ENCODE assay signal across 8 cellular contexts in the genomic region with DNA sequence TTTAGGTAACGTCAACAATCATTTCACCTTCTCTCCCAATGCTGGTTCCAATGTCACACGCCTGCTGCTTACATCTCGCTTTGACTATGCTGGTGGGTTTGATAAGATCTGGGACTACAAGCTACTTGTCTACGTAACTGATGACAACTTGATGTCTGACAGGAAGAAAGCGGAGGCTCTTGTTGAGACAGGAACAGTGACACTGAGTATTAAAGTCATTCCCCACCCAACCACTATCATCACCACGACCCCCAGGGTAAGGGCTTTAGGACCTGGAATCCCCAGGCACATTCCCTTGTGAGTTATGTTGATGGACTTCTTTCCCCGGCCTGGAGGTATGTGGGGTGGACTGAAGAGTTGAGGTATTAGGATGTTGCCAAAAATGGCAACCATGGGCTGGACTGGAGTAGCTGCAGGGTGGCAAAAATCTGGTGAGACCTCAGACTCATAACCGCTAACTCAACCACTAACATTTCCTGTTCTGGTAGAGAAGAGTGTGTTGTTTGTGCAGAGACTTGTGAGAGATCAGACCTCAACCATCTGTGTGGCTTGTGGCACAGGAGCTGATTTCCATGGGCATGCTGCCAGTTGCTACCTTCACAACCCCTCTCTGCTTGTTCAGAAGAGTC. TPM values are rescaled to one million over a fixed set of nuclear protein-coding genes. Genes with fewer than 3 reads are reported as not detected.
A peak's percentile ranks its signal among the peaks of the same experiment; 100 is the strongest.
DNase-seq lines count a peak whose midpoint lies in the region; ATAC-seq and TF ChIP-seq lines count a peak whose summit lies in the region.

No MANE protein-coding gene starts in this region.

- no peaks in the 10 kb centered on the region for H3K9me3 Mint-ChIP-seq in type B pancreatic cell

- peaks cover 4% of the 10 kb centered on the region for H3K27me3 Mint-ChIP-seq in type B pancreatic cell

- H3K9me3 ChIP-seq in BLaER1 (no peaks in the 10 kb centered on the region), osteoblast (ENCODE audit: low read depth, low read length) (no peaks in the 10 kb centered on the region)

- H3K4me1 ChIP-seq in BLaER1 (peaks cover 38% of the 10 kb centered on the region), osteoblast (ENCODE audit: insufficient read depth, low read length) (no peaks in the 10 kb centered on the region)

- H3K4me2 ChIP-seq in BLaER1: peak overlapping the region; percentile 84
- H3K4me2 ChIP-seq in osteoblast (ENCODE audit: insufficient read depth, low read length): no peak overlapping the region

- no peak overlapping the region for H3K4me3 ChIP-seq in BLaER1
- no peak overlapping the region for H3K4me3 ChIP-seq in osteoblast (ENCODE audit: insufficient read depth, low read length)

- no peaks in the 10 kb centered on the region for H3K36me3 Mint-ChIP-seq in type B pancreatic cell

- TF ChIP-seq CTCF in type B pancreatic cell (conservative IDR thresholded peaks at IDR 0.05): no peak
- no peak for TF ChIP-seq CTCF in osteoblast (IDR thresholded peaks at IDR 0.05; ENCODE audit: extremely low read depth, low read depth, low read length)

- H3K9ac ChIP-seq in BLaER1: no peak overlapping the region

- H2AFZ ChIP-seq in osteoblast (ENCODE audit: low read length): no peak overlapping the region

- H3K36me3 ChIP-seq in BLaER1 (no peaks in the 10 kb centered on the region), osteoblast (ENCODE audit: insufficient read depth, low read length) (no peaks in the 10 kb centered on the region)

- no peaks in the 10 kb centered on the region for H3K79me2 ChIP-seq in osteoblast (ENCODE audit: insufficient read depth, low read length)

- DNase-seq in NCI-H526 treated with DMSO at 0.1 percent for 48 hours (lab: John Stamatoyannopoulos, UW) (peak; percentile 76), type B pancreatic cell (ENCODE audit: extremely low spot score, unreplicated experiment) (no peak), osteoblast (ENCODE audit: insufficient read length, low spot score, missing footprints) (no peak), A172 (ENCODE audit: low spot score) (no peak)
- DNase-seq in activated gamma-delta T cell treated with anti-CD3 and anti-CD28 coated beads, Interleukin-2, amount 50 U/mL, for 16 hours (ENCODE audit: low read depth): peak; percentile 60
- peak; percentile 27 to 48 (median 40) for DNase-seq in stimulated activated CD4-positive, alpha-beta T cell treated with anti-CD3 and anti-CD28 coated beads, TNF-alpha, amount 100 ng/mL, for 48 hours (ENCODE audit: low read depth in 3 of 3)

- peak; percentile 61 for ATAC-seq in GM21529 (IDR thresholded peaks at IDR 0.05; ENCODE audit: unreplicated experiment)

- H3K27ac ChIP-seq in BLaER1 (no peak overlapping the region), osteoblast (ENCODE audit: low read depth, low read length) (no peak overlapping the region)

- no peak overlapping the region for H3K4me3 Mint-ChIP-seq in type B pancreatic cell

- H3K4me1 Mint-ChIP-seq in type B pancreatic cell (ENCODE audit: unreplicated experiment): peaks cover 17% of the 10 kb centered on the region

- H3K27me3 ChIP-seq in BLaER1 (peaks cover 94% of the 10 kb centered on the region), osteoblast (ENCODE audit: insufficient read depth, low read length) (peaks cover 33% of the 10 kb centered on the region)

- no peak overlapping the region for H3K27ac Mint-ChIP-seq in type B pancreatic cell

- H4K20me1 ChIP-seq in BLaER1 (peaks cover 53% of the 10 kb centered on the region), osteoblast (ENCODE audit: insufficient read depth, low read length) (no peaks in the 10 kb centered on the region)

RNA-seq across cellular contexts. Expression of gene CDHR3, which starts 59.2 kb away (rescaled TPM):
- total RNA-seq in type B pancreatic cell (ENCODE audit: low replicate concordance): 5.6 and 15.5 TPM in 2 replicates
- 6.5 and 8.3 TPM in 2 replicates for total RNA-seq in osteoblast
- 0.10 and 0.14 TPM in 2 replicates for total RNA-seq in A172 (2014; rRNA removed; shearing (Covaris generic))

Comparison
In these comparisons a context has a peak if more than half of its experiments do, and no peak if none do; other contexts are left out.
1. DNase-seq: peak in NCI-H526 treated with DMSO at 0.1 percent for 48 hours (single experiment), activated gamma-delta T cell treated with anti-CD3 and anti-CD28 coated beads, Interleukin-2, amount 50 U/mL, for 16 hours (single experiment) and stimulated activated CD4-positive, alpha-beta T cell treated with anti-CD3 and anti-CD28 coated beads, TNF-alpha, amount 100 ng/mL, for 48 hours (3 of 3); none in type B pancreatic cell (single experiment), osteoblast (single experiment) and A172 (single experiment).